23 cellular contexts compared by ENCODE assay signal in the genomic region with DNA sequence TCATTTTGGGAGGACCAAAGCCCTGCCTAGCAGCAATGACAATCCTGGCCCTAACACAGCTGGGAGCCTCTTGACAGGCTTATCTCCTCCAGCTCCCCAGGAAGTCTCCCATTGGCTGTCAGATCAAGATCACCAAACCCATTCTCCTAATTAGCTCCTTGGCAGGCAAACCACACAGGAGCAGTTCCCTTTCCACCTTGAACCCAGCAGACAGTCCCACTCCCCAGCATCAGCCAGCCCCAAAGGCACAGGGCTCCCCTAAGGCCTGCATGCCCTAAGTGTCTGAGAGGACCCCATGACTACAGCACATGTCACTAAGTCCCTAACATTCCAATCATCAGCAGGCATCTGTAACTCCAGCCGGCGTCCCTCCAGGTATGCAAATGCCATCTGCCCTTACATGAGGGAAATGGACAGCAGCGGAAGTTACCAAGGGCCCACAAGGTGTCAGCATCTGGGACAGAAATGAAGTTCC.
DNase-seq lines count a peak whose midpoint lies in the region; ATAC-seq and TF ChIP-seq lines count a peak whose summit lies in the region.
"Had no signal": no experiment of that assay in that cellular context is flagged by ENCODE, and none has a peak within 500 bp of the region (broad histone marks: within the 10 kb centered on the region; RNA-seq: fewer than 3 reads in every experiment).

No MANE protein-coding gene starts in this region.

- H3K27ac ChIP-seq in WERI-Rb-1 = no peak overlapping the region
- H3K27ac ChIP-seq: hepatocyte, ovary, thoracic aorta had no signal

- no peak for ATAC-seq in naive thymus-derived CD8-positive, alpha-beta T cell
- ATAC-seq in GM18907 (IDR thresholded peaks at IDR 0.05; ENCODE audit: unreplicated experiment) (no peak), HG03354 (IDR thresholded peaks at IDR 0.05; ENCODE audit: poor library complexity, severe bottlenecking, unreplicated experiment) (no peak)
- ATAC-seq: left colon, Right ventricle myocardium inferior had no signal

- H3K4me1 Mint-ChIP-seq in mesothelial cell of epicardium = peaks cover 83% of the 10 kb centered on the region
- peaks cover 14 to 25% (median 20%) of the 10 kb centered on the region in 4 donors for H3K4me1 Mint-ChIP-seq in naive thymus-derived CD8-positive, alpha-beta T cell

- DNase-seq in NCI-H345 treated with DMSO at 0.1 percent for 48 hours (lab: John Stamatoyannopoulos, UW; ENCODE audit: unreplicated experiment) (peak; percentile 14), NCI-H345 (lab: John Stamatoyannopoulos, UW) (no peak), WERI-Rb-1 (peak; percentile 44), mesothelial cell of epicardium (ENCODE audit: low spot score in 2 of 2, unreplicated experiment in 2 of 2) (no peak), NCI-H187 treated with DMSO at 0.1 percent for 48 hours (lab: John Stamatoyannopoulos, UW) (no peak)
- no peak for DNase-seq in naive thymus-derived CD8-positive, alpha-beta T cell
- DNase-seq: activated CD4-positive, alpha-beta T cell treated with anti-CD3 and anti-CD28 coated beads for 1 hour; activated effector memory CD4-positive, alpha-beta T cell treated with anti-CD3 and anti-CD28 coated beads, Interleukin-2, amount 50 U/mL, for 16 hours; amygdala; DMS79; KG1; left colon; NCI-H1092 treated with DMSO at 0.1 percent for 48 hours; NCI-H2171 treated with DMSO at 0.1 percent for 48 hours; ovary; stimulated activated CD4-positive, alpha-beta T cell treated with anti-CD3 and anti-CD28 coated beads, Interleukin-4, amount 100 ng/mL, for 24 hours had no signal

- H3K9me3 Mint-ChIP-seq in mesothelial cell of epicardium = no peaks in the 10 kb centered on the region
- H3K9me3 Mint-ChIP-seq in naive thymus-derived CD8-positive, alpha-beta T cell = no peaks in the 10 kb centered on the region
- H3K9me3 Mint-ChIP-seq: CD14-positive monocyte; T-helper 2 cell treated with Interferon-gamma antibody and Interleukin-4, amounts not matched to agents 5 μg/mL and 100 μg/mL, for 36 hours had no signal

- no peaks in the 10 kb centered on the region for H3K27me3 Mint-ChIP-seq in mesothelial cell of epicardium (ENCODE audit: low read depth)
- H3K27me3 Mint-ChIP-seq in naive thymus-derived CD8-positive, alpha-beta T cell = peaks cover 0 to 4% (median 0%) of the 10 kb centered on the region in 5 donors

- TF ChIP-seq CTCF in WERI-Rb-1 (IDR thresholded peaks at IDR 0.05; ENCODE audit: low read depth, low read length) (no peak), mesothelial cell of epicardium (IDR thresholded peaks at IDR 0.05; ENCODE audit: unreplicated experiment) (no peak)

- no peaks in the 10 kb centered on the region for H3K9me3 ChIP-seq in WERI-Rb-1 (ENCODE audit: severe bottlenecking)
- H3K9me3 ChIP-seq: ovary, thoracic aorta had no signal

- no peak overlapping the region for H3K4me3 ChIP-seq in WERI-Rb-1 (ENCODE audit: low read depth, low read length)
- H3K4me3 ChIP-seq: hepatocyte, ovary, thoracic aorta had no signal

- peak overlapping the region; percentile 90 for H3K27ac Mint-ChIP-seq in mesothelial cell of epicardium
- H3K27ac Mint-ChIP-seq in naive thymus-derived CD8-positive, alpha-beta T cell = peak overlapping the region in 3 of 10 donors; percentile 5 to 60 (median 36)
- H3K27ac Mint-ChIP-seq: CD14-positive monocyte; T-helper 2 cell treated with Interferon-gamma antibody and Interleukin-4, amounts not matched to agents 5 μg/mL and 100 μg/mL, for 36 hours had no signal

- no peak overlapping the region for H3K4me3 Mint-ChIP-seq in mesothelial cell of epicardium
- H3K4me3 Mint-ChIP-seq in naive thymus-derived CD8-positive, alpha-beta T cell = no peak overlapping the region
- H3K4me3 Mint-ChIP-seq: CD14-positive monocyte; T-helper 2 cell treated with Interferon-gamma antibody and Interleukin-4, amounts not matched to agents 5 μg/mL and 100 μg/mL, for 36 hours had no signal

- POLR2A ChIA-PET in naive thymus-derived CD8-positive, alpha-beta T cell (lab: Charles Lee) = interaction anchor here (1.0 kb wide), 1 partner anchor 25 kb away, joined by 3 read pairs; no protein-coding TSS in a partner anchor

- H3K27me3 ChIP-seq in WERI-Rb-1 (ENCODE audit: insufficient read depth, low read depth, severe bottlenecking) = no peaks in the 10 kb centered on the region
- H3K27me3 ChIP-seq: hepatocyte, ovary had no signal

- H3K36me3 Mint-ChIP-seq in mesothelial cell of epicardium = no peaks in the 10 kb centered on the region
- H3K36me3 Mint-ChIP-seq in naive thymus-derived CD8-positive, alpha-beta T cell = no peaks in the 10 kb centered on the region
- H3K36me3 Mint-ChIP-seq: CD14-positive monocyte had no signal

- H3K36me3 ChIP-seq in WERI-Rb-1 = no peaks in the 10 kb centered on the region
- H3K36me3 ChIP-seq: ovary, thoracic aorta had no signal

Comparison
In these comparisons a context has a peak if more than half of its experiments do, and no peak if none do; other contexts are left out.
1. DNase-seq: peak in NCI-H345 treated with DMSO at 0.1 percent for 48 hours (single experiment) and WERI-Rb-1 (single experiment); none in NCI-H345 (single experiment), mesothelial cell of epicardium (0 of 2), NCI-H187 treated with DMSO at 0.1 percent for 48 hours (single experiment) and naive thymus-derived CD8-positive, alpha-beta T cell (0 of 10).